In the genomic region with DNA sequence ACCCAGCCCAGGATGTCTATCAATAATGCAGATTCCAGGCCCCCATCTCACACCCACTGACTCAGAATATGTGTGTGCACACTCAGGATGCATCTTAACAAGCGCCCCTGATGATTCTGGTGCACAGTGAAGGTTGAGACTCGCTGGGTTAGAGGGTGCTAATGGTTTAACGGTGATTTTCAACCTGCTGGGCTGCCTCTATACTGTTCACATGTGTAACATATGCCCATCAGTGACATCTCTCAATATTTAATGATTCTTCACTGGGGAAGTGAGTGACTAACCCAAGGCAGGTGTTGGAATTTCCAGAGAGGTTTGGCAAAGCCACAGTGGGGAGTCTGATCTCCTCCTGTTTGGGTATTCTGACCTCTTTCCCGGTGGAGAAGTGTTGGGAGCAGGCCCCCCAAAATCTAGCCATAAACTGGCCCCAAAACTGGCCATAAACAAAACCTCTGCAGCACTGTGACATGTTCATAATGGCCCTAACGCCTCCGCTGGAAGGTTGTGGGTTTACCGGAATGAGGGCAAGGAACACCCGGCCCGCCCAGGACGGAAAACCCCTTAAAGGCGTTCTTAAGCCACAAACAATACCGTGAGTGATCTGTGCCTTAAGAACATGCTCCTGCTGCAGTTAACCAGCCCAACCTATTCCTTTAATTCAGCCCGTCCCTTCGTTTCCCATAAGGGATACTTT, we compare ENCODE assay signal across 18 cellular contexts. TPM values are rescaled to one million over a fixed set of nuclear protein-coding genes. Genes with fewer than 3 reads are reported as not detected.
DNase-seq lines count a peak whose midpoint lies in the region; ATAC-seq and TF ChIP-seq lines count a peak whose summit lies in the region.
"Had no signal": no experiment of that assay in that cellular context is flagged by ENCODE, and none has a peak within 500 bp of the region (broad histone marks: within the 10 kb centered on the region; RNA-seq: fewer than 3 reads in every experiment).

No MANE protein-coding gene starts in this region.

- intact Hi-C loops in Right ventricle myocardium inferior (cut with DNase I) (no loop called here), left ventricle myocardium superior (cut with micrococcal nuclease) (no loop called here), OCI-LY7 (cut with micrococcal nuclease; ENCODE audit: unreplicated experiment) (no loop called here)

- no peaks in the 10 kb centered on the region for H3K4me1 ChIP-seq in foreskin keratinocyte
- no peaks in the 10 kb centered on the region for H3K4me1 ChIP-seq in OCI-LY7 (ENCODE audit: insufficient read depth, low read length, poor library complexity, severe bottlenecking)

- H3K9me2 ChIP-seq in OCI-LY7 (ENCODE audit: insufficient read depth, low read length), result no peaks in the 10 kb centered on the region

- peaks cover 52% of the 10 kb centered on the region for H3K27me3 ChIP-seq in foreskin keratinocyte
- H3K27me3 ChIP-seq: MG63 had no signal

- no peak for TF ChIP-seq CTCF in foreskin keratinocyte (conservative IDR thresholded peaks at IDR 0.05)
- TF ChIP-seq CTCF in OCI-LY7 (conservative IDR thresholded peaks at IDR 0.05; ENCODE audit: low read length), result no peak

- no peaks in the 10 kb centered on the region for H3K36me3 ChIP-seq in OCI-LY7 (ENCODE audit: insufficient read depth, low read length)
- H3K36me3 ChIP-seq: cardiac muscle cell, MG63, sigmoid colon had no signal

- no peaks in the 10 kb centered on the region for H3K79me2 ChIP-seq in OCI-LY7 (ENCODE audit: insufficient read depth, low read depth, low read length)

- CTCF ChIA-PET in OCI-LY7 (lab: Charles Lee; ENCODE audit: unreplicated experiment), result no interaction called here

- peaks cover 42% of the 10 kb centered on the region for H3K27me3 Mint-ChIP-seq in activated T-cell treated with anti-CD3 and anti-CD28 coated beads, Interleukin-2, amount 50 U/mL, for 72 hours (ENCODE audit: low read depth)

- no peak overlapping the region for H3K4me3 ChIP-seq in OCI-LY7 (ENCODE audit: low read depth, low read length, poor library complexity, severe bottlenecking)
- H3K4me3 ChIP-seq: cardiac muscle cell, MG63, sigmoid colon had no signal

- H2AFZ ChIP-seq in OCI-LY7 (ENCODE audit: low read length), result no peak overlapping the region

- no peak overlapping the region for H3K27ac ChIP-seq in foreskin keratinocyte
- H3K27ac ChIP-seq in OCI-LY7 (ENCODE audit: low read depth, low read length, poor library complexity, severe bottlenecking), result no peak overlapping the region
- H3K27ac ChIP-seq: cardiac muscle cell, RWPE1, sigmoid colon had no signal

- no peaks in the 10 kb centered on the region for H3K36me3 Mint-ChIP-seq in activated T-cell treated with anti-CD3 and anti-CD28 coated beads, Interleukin-2, amount 50 U/mL, for 72 hours (ENCODE audit: insufficient read depth in 2 of 2)
- H3K36me3 Mint-ChIP-seq: activated naive CD4-positive, alpha-beta T cell treated with anti-CD3 and anti-CD28 coated beads, Interleukin-2, amount 50 U/mL, for 72 hours had no signal

- H3K27ac Mint-ChIP-seq in activated T-cell treated with anti-CD3 and anti-CD28 coated beads, Interleukin-2, amount 50 U/mL, for 72 hours, result no peak overlapping the region

- peak; percentile 51 for DNase-seq in Right ventricle myocardium inferior (ENCODE audit: missing footprints)
- no peak for DNase-seq in left ventricle myocardium superior
- DNase-seq in activated T-cell treated with anti-CD3 and anti-CD28 coated beads, Interleukin-2, amount 50 U/mL, for 72 hours, result peak; percentile 26 to 32
- DNase-seq in foreskin keratinocyte, result peak; percentile 38 to 46
- peak; percentile 54 for DNase-seq in stimulated activated CD8-positive, alpha-beta memory T cell treated with anti-CD3 and anti-CD28 coated beads, Interleukin-4, amount 100 ng/mL, for 48 hours
- DNase-seq in epidermal melanocyte (ENCODE audit: insufficient read length, low spot score), result no peak
- DNase-seq in NCI-H446 treated with DMSO at 0.1 percent for 48 hours (lab: John Stamatoyannopoulos, UW), result no peak
- no peak for DNase-seq in OCI-LY7 (ENCODE audit: low spot score)
- DNase-seq: COR-L47; effector CD8-positive, alpha-beta T cell; MG63; NCI-H2081 treated with DMSO at 0.1 percent for 48 hours; sigmoid colon had no signal

- H3K9me3 Mint-ChIP-seq in activated T-cell treated with anti-CD3 and anti-CD28 coated beads, Interleukin-2, amount 50 U/mL, for 72 hours, result no peaks in the 10 kb centered on the region
- H3K9me3 Mint-ChIP-seq: activated naive CD4-positive, alpha-beta T cell treated with anti-CD3 and anti-CD28 coated beads, Interleukin-2, amount 50 U/mL, for 72 hours had no signal

- H3K4me1 Mint-ChIP-seq in activated T-cell treated with anti-CD3 and anti-CD28 coated beads, Interleukin-2, amount 50 U/mL, for 72 hours (ENCODE audit: low read depth), result peaks cover 19% of the 10 kb centered on the region

- no peak for ATAC-seq in Right ventricle myocardium inferior
- ATAC-seq in left ventricle myocardium superior, result no peak
- no peak for ATAC-seq in activated T-cell treated with anti-CD3 and anti-CD28 coated beads, Interleukin-2, amount 50 U/mL, for 72 hours (replicated peaks in 1 of 2)
- peak; percentile 64 for ATAC-seq in foreskin keratinocyte
- ATAC-seq: HCT116 had no signal

- no TSS peak for BruUV-seq in OCI-LY7 (replicated peaks; lab: Mats Ljungman, UMichigan)

- peak overlapping the region; percentile 53 to 76 for H3K4me3 Mint-ChIP-seq in activated T-cell treated with anti-CD3 and anti-CD28 coated beads, Interleukin-2, amount 50 U/mL, for 72 hours

- no peaks in the 10 kb centered on the region for H3K9me3 ChIP-seq in OCI-LY7 (ENCODE audit: low read length)
- H3K9me3 ChIP-seq: MG63, sigmoid colon had no signal

- H4K20me1 ChIP-seq in OCI-LY7 (ENCODE audit: insufficient read depth, low read length), result no peaks in the 10 kb centered on the region

- POLR2A ChIA-PET in OCI-LY7 (lab: Charles Lee), result no interaction called here

- H3K4me2 ChIP-seq in OCI-LY7 (ENCODE audit: low read length), result no peak overlapping the region

RNA-seq across cellular contexts. Expression of a gene that starts 4.1 kb away (rescaled TPM):
- total RNA-seq in Right ventricle myocardium inferior (4.5 TPM), left ventricle myocardium superior (3.9 TPM), foreskin keratinocyte (not detected in 2 replicates), OCI-LY7 (2022) (not detected in 2 replicates)
- under 1 TPM; 0.12 to 0.25 TPM for total RNA-seq in activated T-cell treated with anti-CD3 and anti-CD28 coated beads, Interleukin-2, amount 50 U/mL, for 72 hours
- polyA plus RNA-seq in foreskin keratinocyte, result not detected in 2 replicates
- not detected in 2 replicates for total RNA-seq in OCI-LY7 (2014; rRNA removed; shearing (Covaris generic))
- total RNA-seq: osteocyte had no signal

RNA-seq across cellular contexts. Expression of a gene that starts 48.2 kb away (rescaled TPM):
- not detected for total RNA-seq in Right ventricle myocardium inferior
- total RNA-seq in left ventricle myocardium superior, result not detected
- total RNA-seq in activated T-cell treated with anti-CD3 and anti-CD28 coated beads, Interleukin-2, amount 50 U/mL, for 72 hours, result not detected
- not detected in 2 replicates for total RNA-seq in foreskin keratinocyte
- polyA plus RNA-seq in foreskin keratinocyte, result not detected in 2 replicates
- not detected in 2 replicates for total RNA-seq in OCI-LY7 (2014; rRNA removed; shearing (Covaris generic))
- total RNA-seq in OCI-LY7 (2022), result not detected in 2 replicates
- total RNA-seq: activated naive CD4-positive, alpha-beta T cell treated with anti-CD3 and anti-CD28 coated beads, Interleukin-2, amount 50 U/mL, for 72 hours; cardiac muscle cell; osteocyte; sigmoid colon had no signal
- polyA plus RNA-seq: cardiac muscle cell, sigmoid colon had no signal

Comparison
In these comparisons a context has a peak if more than half of its experiments do, and no peak if none do; other contexts are left out.
1. DNase-seq: peak in Right ventricle myocardium inferior (single experiment), activated T-cell treated with anti-CD3 and anti-CD28 coated beads, Interleukin-2, amount 50 U/mL, for 72 hours (2 of 2), foreskin keratinocyte (2 of 2) and stimulated activated CD8-positive, alpha-beta memory T cell treated with anti-CD3 and anti-CD28 coated beads, Interleukin-4, amount 100 ng/mL, for 48 hours (single experiment); none in left ventricle myocardium superior (single experiment), epidermal melanocyte (single experiment), NCI-H446 treated with DMSO at 0.1 percent for 48 hours (single experiment) and OCI-LY7 (single experiment).